Comparison of ENCODE assay signal across 35 cellular contexts in genomic region chr5:73143716-73144115, GRCh38. TPM values are rescaled to one million over a fixed set of nuclear protein-coding genes. Genes with fewer than 3 reads are reported as not detected.
"Had no signal": no experiment of that assay in that cellular context is flagged by ENCODE, and none has a peak within 500 bp of the region (broad histone marks: within the 10 kb centered on the region; RNA-seq: fewer than 3 reads in every experiment).

No MANE protein-coding gene starts in this region.

- H3K27me3 ChIP-seq: brain microvascular endothelial cell, dorsolateral prefrontal cortex had no signal

- DNase-seq: activated B cell treated with CpG ODN at 0.5 μM for 24 hours; activated CD4-positive, alpha-beta T cell treated with anti-CD3 and anti-CD28 coated beads for 48 hours; activated CD4-positive, alpha-beta T cell treated with anti-CD3 and anti-CD28 coated beads, Interleukin-2, amount 50 U/mL, for 1 hour; activated CD4-positive, alpha-beta T cell treated with anti-CD3 and anti-CD28 coated beads, Interleukin-2, amount 50 U/mL, for 48 hours; activated CD8-positive, alpha-beta memory T cell treated with anti-CD3 and anti-CD28 coated beads for 24 hours; activated CD8-positive, alpha-beta T cell treated with anti-CD3 and anti-CD28 coated beads for 36 hours; activated effector memory CD4-positive, alpha-beta T cell treated with Interleukin-2 at 50 U/mL for 16 hours; activated gamma-delta T cell treated with Interleukin-2 at 50 U/mL for 16 hours; activated naive CD4-positive, alpha-beta T cell treated with anti-CD3 and anti-CD28 coated beads, Interleukin-2, amount 50 U/mL, for 16 hours; activated naive CD4-positive, alpha-beta T cell treated with Interleukin-2 at 50 U/mL for 16 hours; activated T-cell treated with anti-CD3 and anti-CD28 coated beads, Interleukin-2, amount 50 U/mL, for 4 hours; amniotic stem cell; anterior cingulate cortex; brain microvascular endothelial cell; dorsolateral prefrontal cortex; effector memory CD4-positive, alpha-beta T cell; endodermal cell; foreskin fibroblast; head of caudate nucleus; T-helper 1 cell; T-helper 17 cell; T1000; WERI-Rb-1 had no signal

- H3K36me3 ChIP-seq: brain microvascular endothelial cell, WERI-Rb-1 had no signal

- H3K27ac ChIP-seq: brain microvascular endothelial cell, coronary artery, dorsolateral prefrontal cortex, WERI-Rb-1 had no signal

- H3K4me3 ChIP-seq: coronary artery, dorsolateral prefrontal cortex had no signal

- ATAC-seq: activated CD4-positive, CD25-positive, alpha-beta regulatory T cell treated with anti-CD3 and anti-CD28 coated beads, Interleukin-2, amount 50 U/mL, for 24 hours; activated CD8-positive, alpha-beta T cell treated with anti-CD3 and anti-CD28 coated beads for 36 hours; activated T-cell treated with anti-CD3 and anti-CD28 coated beads, Interleukin-2, amount 50 U/mL, for 4 hours; activated T-helper 17 cell treated with anti-CD3 and anti-CD28 coated beads, Interleukin-2, amount 50 U/mL, for 72 hours; esophagus mucosa; T-helper 17 cell had no signal

RNA-seq across cellular contexts. Expression of gene TMEM171, which starts 23.3 kb away (rescaled TPM):
- total RNA-seq: activated B cell treated with CpG ODN at 0.5 μM for 24 hours; activated CD8-positive, alpha-beta T cell treated with anti-CD3 and anti-CD28 coated beads for 36 hours; activated T-helper 17 cell treated with anti-CD3 and anti-CD28 coated beads, Interleukin-2, amount 50 U/mL, for 72 hours; cardiac septum had no signal

RNA-seq across cellular contexts. Expression of gene TMEM174, which starts 29.3 kb away (rescaled TPM):
- total RNA-seq: activated B cell treated with CpG ODN at 0.5 μM for 24 hours; activated CD8-positive, alpha-beta T cell treated with anti-CD3 and anti-CD28 coated beads for 36 hours; activated T-cell treated with anti-CD3 and anti-CD28 coated beads, Interleukin-2, amount 50 U/mL, for 4 hours; activated T-helper 17 cell treated with anti-CD3 and anti-CD28 coated beads, Interleukin-2, amount 50 U/mL, for 72 hours; astrocyte; bronchial epithelial cell; cardiac septum; cerebellum; dorsolateral prefrontal cortex; endodermal cell; epithelial cell of proximal tubule; esophagus mucosa; fibroblast of lung; frontal cortex; T-helper 17 cell had no signal
- polyA plus RNA-seq: adipose tissue, fibroblast of lung had no signal
